ENCODE assay signal across 9 cellular contexts in the genomic region with DNA sequence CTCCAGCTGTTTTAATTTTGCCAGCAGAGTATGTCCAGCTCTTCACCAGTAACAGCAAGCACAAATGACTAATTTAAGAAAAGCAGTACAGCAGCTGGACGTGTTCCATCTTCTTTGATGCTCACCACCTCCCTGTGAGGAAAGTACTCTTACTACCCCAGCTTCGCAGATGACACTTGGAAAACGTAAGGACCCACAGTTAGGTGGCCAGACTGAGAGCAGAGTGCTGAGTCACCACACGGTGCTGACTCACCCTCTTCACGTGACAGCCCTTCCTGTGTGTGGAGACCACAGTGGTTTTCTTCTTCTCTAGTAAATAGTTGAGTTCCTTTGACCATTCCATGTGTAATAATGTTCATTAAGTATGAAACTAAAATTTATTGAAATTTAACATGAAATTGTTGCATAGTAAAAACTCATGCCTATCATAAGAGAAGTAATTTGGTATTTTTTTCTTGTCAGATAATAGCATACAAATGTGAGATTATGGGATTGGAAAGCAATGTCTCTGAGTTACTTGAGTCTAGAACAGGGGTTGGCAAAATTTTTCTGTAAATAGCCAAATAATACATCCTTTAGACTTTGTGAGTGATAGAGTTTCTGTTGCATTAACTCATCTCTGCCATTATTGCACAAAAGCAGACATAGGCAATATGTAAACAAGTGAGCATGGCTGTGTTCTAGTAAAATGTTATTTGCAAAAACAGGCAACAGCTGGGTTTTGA.
A peak's percentile ranks its signal among the peaks of the same experiment; 100 is the strongest.
DNase-seq lines count a peak whose midpoint lies in the region; ATAC-seq and TF ChIP-seq lines count a peak whose summit lies in the region.
"Had no signal": no experiment of that assay in that cellular context is flagged by ENCODE, and none has a peak within 500 bp of the region (broad histone marks: within the 10 kb centered on the region; RNA-seq: fewer than 3 reads in every experiment).

No MANE protein-coding gene starts in this region.

- peak in 1 of 4 donors; percentile 26 for TF ChIP-seq POLR2A in upper lobe of left lung (IDR thresholded peaks at IDR 0.05)

- peak overlapping the region; percentile 17 to 72 (median 56) for H3K27ac ChIP-seq in upper lobe of left lung

- peaks cover 18 to 38% (median 30%) of the 10 kb centered on the region in 4 donors for H3K4me1 ChIP-seq in upper lobe of left lung

- no peak overlapping the region for H3K4me3 ChIP-seq in upper lobe of left lung

- no peaks in the 10 kb centered on the region for H3K9me3 ChIP-seq in upper lobe of left lung

- H3K27me3 ChIP-seq in upper lobe of left lung, result no peaks in the 10 kb centered on the region

- ATAC-seq in GM21381 (IDR thresholded peaks at IDR 0.05; ENCODE audit: unreplicated experiment), result peak; percentile 97
- ATAC-seq in upper lobe of left lung (ENCODE audit: low FRiP score in 2 of 2), result peak; percentile 90 to 96

- TF ChIP-seq CTCF in upper lobe of left lung (IDR thresholded peaks at IDR 0.05), result no peak

- WGBS in upper lobe of left lung, 2 donors, result 13% methylated on average over 5 of the region's 5 CpGs

- no peaks in the 10 kb centered on the region for H3K36me3 ChIP-seq in upper lobe of left lung

- DNase-seq in DMS 273 treated with DMSO at 0.1 percent for 48 hours (lab: John Stamatoyannopoulos, UW) (peak; percentile 70), HS-27A (ENCODE audit: low read depth) (peak; percentile 92), SHP77 (lab: John Stamatoyannopoulos, UW) (peak; percentile 84 to 85), glomerular endothelial cell (ENCODE audit: extremely low read depth, low read depth, low spot score) (peak; percentile 72), pons (ENCODE audit: low spot score) (peak; percentile 87), upper lobe of left lung (peak in 1 of 2 donors; percentile 97)
- peak; percentile 57 for DNase-seq in activated gamma-delta T cell treated with anti-CD3 and anti-CD28 coated beads, Interleukin-2, amount 50 U/mL, for 16 hours (ENCODE audit: low read depth)
- DNase-seq: naive B cell had no signal

- TF ChIP-seq EP300 in upper lobe of left lung (IDR thresholded peaks at IDR 0.05), result peak in 2 of 4 donors; percentile 50 to 96
